In genomic region chr5:43098064-43098463, GRCh38 we compare ENCODE assay signal across 39 cellular contexts.
"Had no signal": no experiment of that assay in that cellular context is flagged by ENCODE, and none has a peak within 500 bp of the region (broad histone marks: within the 10 kb centered on the region; RNA-seq: fewer than 3 reads in every experiment).

No MANE protein-coding gene starts in this region.

- FAIRE-seq: astrocyte, bronchial epithelial cell, colon had no signal

- H3K4me3 ChIP-seq: adrenal gland, ascending aorta, body of pancreas, breast epithelium, cardiac muscle cell had no signal

- ATAC-seq: activated naive CD4-positive, alpha-beta T cell treated with anti-CD3 and anti-CD28 coated beads, Interleukin-2, amount 50 U/mL, for 72 hours; activated naive CD8-positive, alpha-beta T cell treated with anti-CD3 and anti-CD28 coated beads, Interleukin-2, amount 50 U/mL, for 24 hours; activated T-cell treated with anti-CD3 and anti-CD28 coated beads, Interleukin-2, amount 50 U/mL, for 4 hours; activated T-cell treated with anti-CD3 and anti-CD28 coated beads, Interleukin-2, amount 50 U/mL, for 72 hours; activated T-helper 17 cell treated with anti-CD3 and anti-CD28 coated beads, Interleukin-2, amount 50 U/mL, for 72 hours; body of pancreas had no signal

- DNase-seq: activated effector memory CD4-positive, alpha-beta T cell treated with anti-CD3 and anti-CD28 coated beads, Interleukin-2, amount 50 U/mL, for 16 hours; activated effector memory CD4-positive, alpha-beta T cell treated with Interleukin-2 at 50 U/mL for 16 hours; activated gamma-delta T cell; activated gamma-delta T cell treated with Interleukin-2 at 50 U/mL for 16 hours; activated naive CD4-positive, alpha-beta T cell; activated naive CD4-positive, alpha-beta T cell treated with anti-CD3 and anti-CD28 coated beads for 36 hours; activated naive CD4-positive, alpha-beta T cell treated with anti-CD3 and anti-CD28 coated beads, Interleukin-2, amount 10 ng/mL, durations not matched to agents 7 days and 5 days; activated naive CD4-positive, alpha-beta T cell treated with anti-CD3 and anti-CD28 coated beads, Interleukin-2, amount 50 U/mL, for 16 hours; activated naive CD4-positive, alpha-beta T cell treated with Interleukin-2 at 50 U/mL for 16 hours; activated naive CD8-positive, alpha-beta T cell treated with anti-CD3 and anti-CD28 coated beads for 36 hours; activated naive CD8-positive, alpha-beta T cell treated with anti-CD3 and anti-CD28 coated beads, Interleukin-2, amount 10 ng/mL, durations not matched to agents 7 days and 5 days; activated naive CD8-positive, alpha-beta T cell treated with anti-CD3 and anti-CD28 coated beads, Interleukin-2, amount 50 U/mL, for 24 hours; activated T-cell treated with anti-CD3 and anti-CD28 coated beads, Interleukin-2, amount 50 U/mL, for 4 hours; activated T-cell treated with anti-CD3 and anti-CD28 coated beads, Interleukin-2, amount 50 U/mL, for 48 hours; activated T-cell treated with anti-CD3 and anti-CD28 coated beads, Interleukin-2, amount 50 U/mL, for 72 hours; adrenal gland; amniotic stem cell; amygdala; anterior cingulate cortex; aorta; body of pancreas; brain microvascular endothelial cell; caudate nucleus; central memory CD4-positive, alpha-beta T cell; cerebellar nuclear complex had no signal

- H3K36me3 ChIP-seq: adrenal gland, brain microvascular endothelial cell, breast epithelium, cardiac muscle cell had no signal

- H3K4me1 ChIP-seq: adrenal gland, ascending aorta, body of pancreas, breast epithelium had no signal

- H3K27me3 Mint-ChIP-seq: activated naive CD4-positive, alpha-beta T cell treated with anti-CD3 and anti-CD28 coated beads, Interleukin-2, amount 10 ng/mL, durations not matched to agents 7 days and 5 days; activated naive CD4-positive, alpha-beta T cell treated with anti-CD3 and anti-CD28 coated beads, Interleukin-2, amount 50 U/mL, for 24 hours; activated naive CD8-positive, alpha-beta T cell; activated naive CD8-positive, alpha-beta T cell treated with anti-CD3 and anti-CD28 coated beads for 36 hours; activated naive CD8-positive, alpha-beta T cell treated with anti-CD3 and anti-CD28 coated beads, Interleukin-2, amount 10 ng/mL, durations not matched to agents 7 days and 5 days; activated naive CD8-positive, alpha-beta T cell treated with anti-CD3 and anti-CD28 coated beads, Interleukin-2, amount 50 U/mL, for 24 hours; activated T-helper 17 cell treated with anti-CD3 and anti-CD28 coated beads, Interleukin-2, amount 50 U/mL, for 72 hours; central memory CD8-positive, alpha-beta T cell had no signal

- H3K4me1 Mint-ChIP-seq: brain had no signal

- H3K36me3 Mint-ChIP-seq: activated naive CD4-positive, alpha-beta T cell treated with anti-CD3 and anti-CD28 coated beads, Interleukin-2, amount 50 U/mL, for 24 hours; activated naive CD4-positive, alpha-beta T cell treated with anti-CD3 and anti-CD28 coated beads, Interleukin-2, amount 50 U/mL, for 72 hours; activated naive CD8-positive, alpha-beta T cell treated with anti-CD3 and anti-CD28 coated beads for 36 hours had no signal

- H3K27ac ChIP-seq: adrenal gland, ascending aorta, body of pancreas, brain microvascular endothelial cell, breast epithelium, cardiac muscle cell had no signal

- H3K27ac Mint-ChIP-seq: activated naive CD4-positive, alpha-beta T cell treated with anti-CD3 and anti-CD28 coated beads for 36 hours; activated naive CD4-positive, alpha-beta T cell treated with anti-CD3 and anti-CD28 coated beads, Interleukin-2, amount 10 ng/mL, durations not matched to agents 7 days and 5 days; activated naive CD4-positive, alpha-beta T cell treated with anti-CD3 and anti-CD28 coated beads, Interleukin-2, amount 50 U/mL, for 24 hours; activated naive CD4-positive, alpha-beta T cell treated with anti-CD3 and anti-CD28 coated beads, Interleukin-2, amount 50 U/mL, for 72 hours; activated naive CD8-positive, alpha-beta T cell; activated naive CD8-positive, alpha-beta T cell treated with anti-CD3 and anti-CD28 coated beads for 36 hours; activated naive CD8-positive, alpha-beta T cell treated with anti-CD3 and anti-CD28 coated beads, Interleukin-2, amount 10 ng/mL, durations not matched to agents 7 days and 5 days; activated naive CD8-positive, alpha-beta T cell treated with anti-CD3 and anti-CD28 coated beads, Interleukin-2, amount 50 U/mL, for 24 hours; activated T-helper 1 cell treated with anti-CD3 and anti-CD28 coated beads, Interleukin-12 subunit alpha, Interleukin-12 subunit beta, Interleukin-2, Interleukin-4 antibody, amounts not matched to agents 30 ng/mL and 10 ng/mL and 1 ng/mL, durations not matched to agents 14 hours and 24 hours and 36 hours; activated T-helper 17 cell treated with anti-CD3 and anti-CD28 coated beads, Interleukin-2, amount 50 U/mL, for 72 hours; activated T-helper 2 cell treated with anti-CD3 and anti-CD28 coated beads, Interferon-gamma antibody, Interleukin-2, Interleukin-4, amounts not matched to agents 10 μg/mL and 5 μg/mL and 100 μg/mL, durations not matched to agents 14 hours and 24 hours and 36 hours; brain had no signal

- H3K4me3 Mint-ChIP-seq: activated naive CD4-positive, alpha-beta T cell treated with anti-CD3 and anti-CD28 coated beads for 36 hours; activated naive CD4-positive, alpha-beta T cell treated with anti-CD3 and anti-CD28 coated beads, Interleukin-2, amount 10 ng/mL, durations not matched to agents 7 days and 5 days; activated naive CD4-positive, alpha-beta T cell treated with anti-CD3 and anti-CD28 coated beads, Interleukin-2, amount 50 U/mL, for 24 hours; activated naive CD8-positive, alpha-beta T cell; activated naive CD8-positive, alpha-beta T cell treated with anti-CD3 and anti-CD28 coated beads for 36 hours; activated naive CD8-positive, alpha-beta T cell treated with anti-CD3 and anti-CD28 coated beads, Interleukin-2, amount 10 ng/mL, durations not matched to agents 7 days and 5 days; activated naive CD8-positive, alpha-beta T cell treated with anti-CD3 and anti-CD28 coated beads, Interleukin-2, amount 50 U/mL, for 24 hours; activated T-cell treated with anti-CD3 and anti-CD28 coated beads, Interleukin-2, amount 50 U/mL, for 4 hours; activated T-cell treated with anti-CD3 and anti-CD28 coated beads, Interleukin-2, amount 50 U/mL, for 72 hours; activated T-helper 1 cell treated with anti-CD3 and anti-CD28 coated beads, Interleukin-12 subunit alpha, Interleukin-12 subunit beta, Interleukin-2, Interleukin-4 antibody, amounts not matched to agents 30 ng/mL and 10 ng/mL and 1 ng/mL, durations not matched to agents 14 hours and 24 hours and 36 hours; activated T-helper 17 cell treated with anti-CD3 and anti-CD28 coated beads, Interleukin-2, amount 50 U/mL, for 72 hours; brain; central memory CD8-positive, alpha-beta T cell had no signal

- H3K9me3 ChIP-seq: adrenal gland, ascending aorta, body of pancreas, breast epithelium had no signal

- H3K27me3 ChIP-seq: adrenal gland, ascending aorta, body of pancreas, brain microvascular endothelial cell, breast epithelium, cardiac muscle cell had no signal

- H3K9me3 Mint-ChIP-seq: activated naive CD4-positive, alpha-beta T cell treated with anti-CD3 and anti-CD28 coated beads for 36 hours; activated naive CD4-positive, alpha-beta T cell treated with anti-CD3 and anti-CD28 coated beads, Interleukin-2, amount 10 ng/mL, durations not matched to agents 7 days and 5 days; activated naive CD4-positive, alpha-beta T cell treated with anti-CD3 and anti-CD28 coated beads, Interleukin-2, amount 50 U/mL, for 24 hours; activated naive CD4-positive, alpha-beta T cell treated with anti-CD3 and anti-CD28 coated beads, Interleukin-2, amount 50 U/mL, for 72 hours; activated naive CD8-positive, alpha-beta T cell treated with anti-CD3 and anti-CD28 coated beads for 36 hours; activated naive CD8-positive, alpha-beta T cell treated with anti-CD3 and anti-CD28 coated beads, Interleukin-2, amount 10 ng/mL, durations not matched to agents 7 days and 5 days; activated naive CD8-positive, alpha-beta T cell treated with anti-CD3 and anti-CD28 coated beads, Interleukin-2, amount 50 U/mL, for 24 hours; activated T-cell treated with anti-CD3 and anti-CD28 coated beads, Interleukin-2, amount 50 U/mL, for 4 hours; activated T-cell treated with anti-CD3 and anti-CD28 coated beads, Interleukin-2, amount 50 U/mL, for 72 hours; activated T-helper 1 cell treated with anti-CD3 and anti-CD28 coated beads, Interleukin-12 subunit alpha, Interleukin-12 subunit beta, Interleukin-2, Interleukin-4 antibody, amounts not matched to agents 30 ng/mL and 10 ng/mL and 1 ng/mL, durations not matched to agents 14 hours and 24 hours and 36 hours; activated T-helper 17 cell treated with anti-CD3 and anti-CD28 coated beads, Interleukin-2, amount 50 U/mL, for 72 hours; activated T-helper 2 cell treated with anti-CD3 and anti-CD28 coated beads, Interferon-gamma antibody, Interleukin-2, Interleukin-4, amounts not matched to agents 10 μg/mL and 5 μg/mL and 100 μg/mL, durations not matched to agents 14 hours and 24 hours and 36 hours; brain; central memory CD8-positive, alpha-beta T cell had no signal
